ENCODE assay signal across 27 cellular contexts in the genomic region with DNA sequence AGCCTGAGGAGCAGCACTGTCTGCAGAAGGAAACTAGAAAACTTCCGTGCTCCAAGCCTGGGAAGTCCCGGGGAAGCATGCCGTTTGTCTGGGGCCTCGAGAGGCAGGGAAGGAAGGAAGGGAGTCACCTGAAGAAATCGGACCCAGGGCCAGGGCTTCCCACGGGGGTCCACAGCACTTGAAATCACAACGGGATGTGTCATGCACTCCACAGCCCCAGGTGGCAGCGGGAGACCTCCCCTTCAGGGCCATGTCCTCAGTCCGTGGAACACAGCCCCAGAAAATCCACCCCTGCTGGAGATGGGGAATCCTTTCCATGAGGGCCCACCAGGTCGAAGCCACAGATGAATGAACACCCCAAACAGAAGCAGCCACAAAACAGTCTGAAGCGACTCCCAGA.
"Had no signal": no experiment of that assay in that cellular context is flagged by ENCODE, and none has a peak within 500 bp of the region (broad histone marks: within the 10 kb centered on the region; RNA-seq: fewer than 3 reads in every experiment).

No MANE protein-coding gene starts in this region.

- H3K4me3 ChIP-seq: heart right ventricle, hepatocyte, left ventricle myocardium inferior, lung, right atrium auricular region, sigmoid colon, spleen, suprapubic skin, thoracic aorta, tibial artery, upper lobe of right lung had no signal

- H3K27ac Mint-ChIP-seq: mesothelial cell of epicardium; natural killer cell; nephron progenitor cell; progenitor cell of endocrine pancreas; stimulated activated effector memory CD8-positive, alpha-beta T cell treated with anti-CD3 and anti-CD28 coated beads, Interleukin-12 subunit alpha, Interleukin-12 subunit beta, amount 100 ng/mL, for 72 hours; stimulated activated naive CD8-positive, alpha-beta T cell treated with anti-CD3 and anti-CD28 coated beads, Interleukin-15, Interleukin-2, amounts not matched to agents 100 ng/mL and 50 ng/mL, for 24 hours had no signal

- H3K4me1 ChIP-seq: parathyroid adenoma had no signal

- H3K4me3 Mint-ChIP-seq: mesothelial cell of epicardium; natural killer cell; nephron progenitor cell; stimulated activated effector memory CD8-positive, alpha-beta T cell treated with anti-CD3 and anti-CD28 coated beads, Interleukin-12 subunit alpha, Interleukin-12 subunit beta, amount 100 ng/mL, for 72 hours; stimulated activated naive CD8-positive, alpha-beta T cell treated with anti-CD3 and anti-CD28 coated beads, Interleukin-15, Interleukin-2, amounts not matched to agents 100 ng/mL and 50 ng/mL, for 24 hours had no signal

- ATAC-seq: natural killer cell; stimulated activated effector memory CD8-positive, alpha-beta T cell treated with anti-CD3 and anti-CD28 coated beads, Interleukin-12 subunit alpha, Interleukin-12 subunit beta, amount 100 ng/mL, for 72 hours had no signal

- H3K27ac ChIP-seq: heart right ventricle, hepatocyte, left ventricle myocardium inferior, parathyroid adenoma, right atrium auricular region, sigmoid colon, spleen, suprapubic skin, thoracic aorta, tibial artery, upper lobe of right lung had no signal

- H3K27me3 Mint-ChIP-seq: naive B cell; stimulated activated naive CD8-positive, alpha-beta T cell treated with anti-CD3 and anti-CD28 coated beads, Interleukin-15, Interleukin-2, amounts not matched to agents 100 ng/mL and 50 ng/mL, for 24 hours had no signal

- H3K9me3 ChIP-seq: heart right ventricle, left ventricle myocardium inferior, right atrium auricular region, sigmoid colon, spleen, suprapubic skin, thoracic aorta, tibial artery, upper lobe of right lung had no signal

- H3K9me3 Mint-ChIP-seq: mesothelial cell of epicardium; naive B cell; natural killer cell; nephron progenitor cell; stimulated activated effector memory CD8-positive, alpha-beta T cell treated with anti-CD3 and anti-CD28 coated beads, Interleukin-12 subunit alpha, Interleukin-12 subunit beta, amount 100 ng/mL, for 72 hours; stimulated activated naive CD8-positive, alpha-beta T cell treated with anti-CD3 and anti-CD28 coated beads, Interleukin-15, Interleukin-2, amounts not matched to agents 100 ng/mL and 50 ng/mL, for 24 hours had no signal

- H3K36me3 ChIP-seq: heart right ventricle, left ventricle myocardium inferior, right atrium auricular region, thoracic aorta, tibial artery had no signal

- DNase-seq: heart right ventricle; islet precursor cell; left ventricle myocardium inferior; mesendoderm; naive B cell; natural killer cell; nephron progenitor cell; nucleus accumbens; sigmoid colon; small intestine; spleen; stimulated activated CD4-positive, alpha-beta T cell treated with anti-CD3 and anti-CD28 coated beads, Interleukin-4, amount 100 ng/mL, for 24 hours; stimulated activated naive CD4-positive, alpha-beta T cell; tibial artery; trophoblast cell; upper lobe of right lung had no signal

- FAIRE-seq: small intestine, urothelium cell line had no signal

- H3K27me3 ChIP-seq: heart right ventricle, hepatocyte, right atrium auricular region, sigmoid colon, spleen, suprapubic skin, tibial artery, upper lobe of right lung had no signal

- H3K36me3 Mint-ChIP-seq: natural killer cell had no signal

- H2AFZ ChIP-seq: hepatocyte, parathyroid adenoma had no signal

- H3K79me2 ChIP-seq: hepatocyte, parathyroid adenoma had no signal

- H3K9ac ChIP-seq: parathyroid adenoma had no signal

- H3K4me2 ChIP-seq: hepatocyte had no signal
